ENCODE assay signal across 15 cellular contexts in the genomic region with DNA sequence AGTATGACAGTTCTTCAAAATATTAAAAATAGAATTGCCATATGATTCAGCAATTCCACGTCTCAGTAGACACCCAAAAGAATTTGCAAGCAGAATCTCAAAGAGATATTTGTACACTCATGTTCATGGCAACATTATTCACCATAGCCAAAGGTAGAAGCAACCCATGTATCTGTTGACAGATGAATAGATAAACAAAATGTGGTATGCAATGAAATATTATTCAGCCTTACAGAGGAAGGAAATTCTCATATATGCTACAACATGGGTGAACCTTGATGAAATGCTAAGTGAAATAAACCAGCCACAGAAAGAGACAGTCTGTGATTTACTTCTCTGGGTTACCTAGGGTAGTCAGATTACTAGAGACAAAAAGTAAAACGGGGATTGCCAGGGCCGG.
"Had no signal": no experiment of that assay in that cellular context is flagged by ENCODE, and none has a peak within 500 bp of the region (broad histone marks: within the 10 kb centered on the region; RNA-seq: fewer than 3 reads in every experiment).

No MANE protein-coding gene starts in this region.

- DNase-seq: activated CD8-positive, alpha-beta memory T cell treated with anti-CD3 and anti-CD28 coated beads, Interleukin-2, amount 50 U/mL, for 4 hours; activated CD8-positive, alpha-beta T cell treated with anti-CD3 and anti-CD28 coated beads for 36 hours; activated naive CD8-positive, alpha-beta T cell treated with anti-CD3 and anti-CD28 coated beads, Interleukin-2, amount 50 U/mL, for 24 hours; activated T-cell treated with anti-CD3 and anti-CD28 coated beads, Interleukin-2, amount 50 U/mL, for 72 hours; effector memory CD8-positive, alpha-beta T cell; foreskin fibroblast; glutamatergic neuron; nucleus accumbens; right cardiac atrium; stimulated activated CD4-positive, alpha-beta T cell treated with anti-CD3 and anti-CD28 coated beads, Interleukin-1b, Interleukin-23, amount 100 ng/mL, for 48 hours; stimulated activated naive CD4-positive, alpha-beta T cell; T-cell; T1000 had no signal

- H3K27me3 ChIP-seq: spleen had no signal

- H3K4me3 ChIP-seq: spleen had no signal

- H3K36me3 ChIP-seq: spleen had no signal

- ATAC-seq: activated CD8-positive, alpha-beta T cell treated with anti-CD3 and anti-CD28 coated beads for 36 hours; activated naive CD8-positive, alpha-beta T cell treated with anti-CD3 and anti-CD28 coated beads, Interleukin-2, amount 50 U/mL, for 24 hours; activated T-cell treated with anti-CD3 and anti-CD28 coated beads, Interleukin-2, amount 50 U/mL, for 72 hours; effector memory CD8-positive, alpha-beta T cell; natural killer cell treated with Interleukin-12 subunit alpha and Interleukin-12 subunit beta and Interleukin-15 and Interleukin-18, amount 100 ng/mL, for 72 hours; right cardiac atrium; T-cell had no signal

- H3K9me3 ChIP-seq: spleen had no signal

- H3K27ac ChIP-seq: spleen had no signal
